In genomic region chr4:153206534-153206933, GRCh38 we compare ENCODE assay signal across 19 cellular contexts. TPM values are rescaled to one million over a fixed set of nuclear protein-coding genes. Genes with fewer than 3 reads are reported as not detected.
A peak's percentile ranks its signal among the peaks of the same experiment; 100 is the strongest.
DNase-seq lines count a peak whose midpoint lies in the region; ATAC-seq, FAIRE-seq and TF ChIP-seq lines count a peak whose summit lies in the region.
"Had no signal": no experiment of that assay in that cellular context is flagged by ENCODE, and none has a peak within 500 bp of the region (broad histone marks: within the 10 kb centered on the region; RNA-seq: fewer than 3 reads in every experiment).

No MANE protein-coding gene starts in this region.

- peak in 1 of 2 experiments; percentile 78; a peak in 1 of 3 replicates for TF ChIP-seq EP300 in H1 (IDR thresholded peaks at IDR 0.05; ENCODE audit: borderline replicate concordance in 1 of 2, low read depth in 2 of 2, low read length in 2 of 2)

- POLR2A ChIA-PET in H1 (lab: Charles Lee; ENCODE audit: partially characterized antibody): interaction anchor here (0.7 to 2.3 kb wide), 5 partner anchors 42 to 54 kb away, joined by 3 to 9 read pairs (median 4); no protein-coding TSS in a partner anchor
- POLR2A ChIA-PET in CD8-positive, alpha-beta memory T cell (lab: Charles Lee): no interaction called here
- POLR2A ChIA-PET in activated CD4-positive, alpha-beta T cell treated with anti-CD3 and anti-CD28 coated beads for 36 hours (lab: Charles Lee): no interaction called here

- no peak overlapping the region for H2BK20ac ChIP-seq in H1 (ENCODE audit: low read length)

- H4K91ac ChIP-seq in H1 (replicated peaks; ENCODE audit: insufficient read length, low read length): no peak overlapping the region

- H4K8ac ChIP-seq in H1 (ENCODE audit: extremely low read depth, insufficient read depth, low read length): no peak overlapping the region

- intact Hi-C loops in activated naive CD4-positive, alpha-beta T cell treated with anti-CD3 and anti-CD28 coated beads for 36 hours (cut with micrococcal nuclease): loop anchor here (2.0 kb wide), 1 partner anchor 54 kb away; no protein-coding TSS in a partner anchor
- intact Hi-C loops in activated CD4-positive, alpha-beta T cell treated with anti-CD3 and anti-CD28 coated beads for 36 hours (cut with DNase I, micrococcal nuclease): loop anchor here in 1 of 2 experiments (5.0 kb wide), 1 partner anchor 54 kb away; no protein-coding TSS in a partner anchor

- no peaks in the 10 kb centered on the region for H3K9me3 Mint-ChIP-seq in activated naive CD4-positive, alpha-beta T cell treated with anti-CD3 and anti-CD28 coated beads for 36 hours
- no peaks in the 10 kb centered on the region for H3K9me3 Mint-ChIP-seq in CD8-positive, alpha-beta memory T cell
- H3K9me3 Mint-ChIP-seq in activated CD4-positive, alpha-beta T cell treated with anti-CD3 and anti-CD28 coated beads for 36 hours (ENCODE audit: low read depth): no peaks in the 10 kb centered on the region
- H3K9me3 Mint-ChIP-seq: activated B cell treated with CpG ODN at 0.5 μM for 24 hours; activated naive CD4-positive, alpha-beta T cell treated with anti-CD3 and anti-CD28 coated beads, Interleukin-2, amount 10 ng/mL, durations not matched to agents 7 days and 5 days had no signal

- no peak overlapping the region for H2BK120ac ChIP-seq in H1 (replicated peaks; ENCODE audit: low read depth, low read length)

- no peak overlapping the region for H4K5ac ChIP-seq in H1 (ENCODE audit: insufficient read length, low read depth, low read length)

- H3K36me3 ChIP-seq in H1 (ENCODE audit: control insufficient read depth in 2 of 4, insufficient read depth in 4 of 4, low read length in 3 of 4) (no peaks in the 10 kb centered on the region; a peak in 1 of 8 replicates), mucosa of rectum (ENCODE audit: control insufficient read depth in 2 of 2, insufficient read depth in 2 of 2, low read length in 2 of 2) (no peaks in the 10 kb centered on the region)
- no peaks in the 10 kb centered on the region for H3K36me3 ChIP-seq in CD8-positive, alpha-beta memory T cell (ENCODE audit: insufficient read depth, low read length)
- H3K36me3 ChIP-seq: breast epithelium, thoracic aorta had no signal

- no peak for DNase-seq in activated naive CD4-positive, alpha-beta T cell treated with anti-CD3 and anti-CD28 coated beads for 36 hours
- DNase-seq in activated naive CD4-positive, alpha-beta T cell treated with anti-CD3 and anti-CD28 coated beads, Interleukin-2, amount 50 U/mL, for 16 hours: no peak
- DNase-seq in H1 (ENCODE audit: low read depth in 1 of 2, low spot score in 2 of 2) (peak in 1 of 2 experiments; percentile 73), NCI-H2107 (lab: John Stamatoyannopoulos, UW) (no peak)
- DNase-seq in CD8-positive, alpha-beta memory T cell: no peak
- DNase-seq in activated CD4-positive, alpha-beta T cell treated with anti-CD3 and anti-CD28 coated beads for 48 hours: no peak
- DNase-seq in activated CD4-positive, alpha-beta T cell treated with anti-CD3 and anti-CD28 coated beads for 36 hours: no peak
- DNase-seq: activated B cell treated with CpG ODN at 0.5 μM for 24 hours; activated naive CD4-positive, alpha-beta T cell treated with anti-CD3 and anti-CD28 coated beads, Interleukin-2, amount 10 ng/mL, durations not matched to agents 7 days and 5 days; effector CD8-positive, alpha-beta T cell; MM.1S had no signal

- H2AK5ac ChIP-seq in H1 (ENCODE audit: low read depth, low read length): peak overlapping the region; percentile 97; the same call in 1 of the 2 replicates

- no peak for TF ChIP-seq RAD21 in H1 (IDR thresholded peaks at IDR 0.05 in 1 of 2, conservative IDR thresholded peaks at IDR 0.05 in 1 of 2; ENCODE audit: low read depth in 2 of 2, low read length in 2 of 2)

- no peak for TF ChIP-seq CTCF in H1 (IDR thresholded peaks at IDR 0.05; ENCODE audit: control extremely low read depth in 1 of 3, insufficient read depth in 1 of 3, low read depth in 1 of 3, low read length in 3 of 3)

- no peaks in the 10 kb centered on the region for H3K27me3 Mint-ChIP-seq in activated naive CD4-positive, alpha-beta T cell treated with anti-CD3 and anti-CD28 coated beads for 36 hours (ENCODE audit: low read depth)
- peaks cover 0 to 23% of the 10 kb centered on the region in 2 donors for H3K27me3 Mint-ChIP-seq in CD8-positive, alpha-beta memory T cell
- H3K27me3 Mint-ChIP-seq in activated CD4-positive, alpha-beta T cell treated with anti-CD3 and anti-CD28 coated beads for 36 hours: no peaks in the 10 kb centered on the region

- no peak overlapping the region for H3K14ac ChIP-seq in H1 (ENCODE audit: insufficient read length)

- no peak overlapping the region for H2BK15ac ChIP-seq in H1 (ENCODE audit: low read length)

- H2BK12ac ChIP-seq in H1 (ENCODE audit: low read depth, low read length): peak overlapping the region; percentile 90

- H3K4me1 Mint-ChIP-seq in activated naive CD4-positive, alpha-beta T cell treated with anti-CD3 and anti-CD28 coated beads for 36 hours (ENCODE audit: low read depth): peaks cover 34% of the 10 kb centered on the region
- H3K4me1 Mint-ChIP-seq in CD8-positive, alpha-beta memory T cell: peaks cover 16 to 32% (median 24%) of the 10 kb centered on the region in 3 donors
- peaks cover 33% of the 10 kb centered on the region for H3K4me1 Mint-ChIP-seq in activated CD4-positive, alpha-beta T cell treated with anti-CD3 and anti-CD28 coated beads for 36 hours

- ATAC-seq in activated CD4-positive, alpha-beta T cell treated with anti-CD3 and anti-CD28 coated beads for 36 hours: no peak
- ATAC-seq: HepG2, sciatic nerve had no signal

- no peaks in the 10 kb centered on the region for H4K20me1 ChIP-seq in H1 (replicated peaks in 1 of 2; ENCODE audit: control insufficient read depth in 1 of 2, insufficient read depth in 2 of 2, low read length in 2 of 2)

- H2BK5ac ChIP-seq in H1 (ENCODE audit: low read depth, low read length): peak overlapping the region; percentile 80; the same call in 1 of the 2 replicates

- H3K27ac ChIP-seq in H1 (ENCODE audit: low read depth, low read length): no peak overlapping the region
- peak overlapping the region; percentile 89 to 97 for H3K27ac ChIP-seq in mucosa of rectum (ENCODE audit: low read depth in 2 of 2, low read length in 2 of 2)
- no peak overlapping the region for H3K27ac ChIP-seq in CD8-positive, alpha-beta memory T cell (ENCODE audit: low read depth, low read length)
- H3K27ac ChIP-seq: breast epithelium, C4-2B, thoracic aorta had no signal

- no peak overlapping the region for H3K4ac ChIP-seq in H1 (replicated peaks; ENCODE audit: insufficient read length, low read depth, low read length)

- no peak overlapping the region for H3K56ac ChIP-seq in H1 (replicated peaks; ENCODE audit: insufficient read length, low read depth, low read length)

- 10% methylated on average over 5 of the region's 5 CpGs; no CpG with 5 or more reads in 1 of the 2 experiments for WGBS in H1 (ENCODE audit: extremely low coverage in 1 of 2, insufficient coverage in 1 of 2, insufficient read length in 1 of 2, insufficient replicate concordance in 2 of 2, low coverage in 1 of 2, low lambda C conversion rate in 2 of 2, missing lambda C conversion rate in 1 of 2), 2 experiments

- H3K23me2 ChIP-seq in H1 (ENCODE audit: low read depth, low read length): peaks cover 11% of the 10 kb centered on the region

- peaks cover 2% of the 10 kb centered on the region for H3K79me1 ChIP-seq in H1 (ENCODE audit: low read depth, low read length)

- H3K4me2 ChIP-seq in H1 (ENCODE audit: insufficient read depth in 1 of 2, low read depth in 2 of 2, low read length in 2 of 2): peak overlapping the region; percentile 91 to 95

- no peak for TF ChIP-seq POLR2A in H1 (IDR thresholded peaks at IDR 0.05; ENCODE audit: control extremely low read depth in 1 of 2, low read depth in 2 of 2, low read length in 2 of 2)

- no peak overlapping the region for H2AFZ ChIP-seq in H1 (ENCODE audit: low read length)

- peak overlapping the region; percentile 6 for H3K27ac Mint-ChIP-seq in activated naive CD4-positive, alpha-beta T cell treated with anti-CD3 and anti-CD28 coated beads for 36 hours
- H3K27ac Mint-ChIP-seq in CD8-positive, alpha-beta memory T cell: no peak overlapping the region
- H3K27ac Mint-ChIP-seq in activated CD4-positive, alpha-beta T cell treated with anti-CD3 and anti-CD28 coated beads for 36 hours: no peak overlapping the region
- H3K27ac Mint-ChIP-seq: activated B cell treated with CpG ODN at 0.5 μM for 24 hours; activated naive CD4-positive, alpha-beta T cell treated with anti-CD3 and anti-CD28 coated beads, Interleukin-2, amount 10 ng/mL, durations not matched to agents 7 days and 5 days had no signal

- CTCF ChIA-PET in activated naive CD4-positive, alpha-beta T cell treated with anti-CD3 and anti-CD28 coated beads for 36 hours (lab: Charles Lee): interaction anchor here (1.3 kb wide), 1 partner anchor 112 kb away, joined by 4 read pairs; no protein-coding TSS in a partner anchor
- CTCF ChIA-PET in H1 (lab: Charles Lee; ENCODE audit: partially characterized antibody): interaction anchor here (0.6 to 4.8 kb wide), 10 partner anchors 13 to 112 kb away, joined by 3 to 25 read pairs (median 6); no protein-coding TSS in a partner anchor
- CTCF ChIA-PET in CD8-positive, alpha-beta memory T cell (lab: Charles Lee): no interaction called here
- CTCF ChIA-PET in activated CD4-positive, alpha-beta T cell treated with anti-CD3 and anti-CD28 coated beads for 36 hours (lab: Charles Lee): no interaction called here

- no peaks in the 10 kb centered on the region; a peak in 1 of 7 replicates for H3K27me3 ChIP-seq in H1 (replicated peaks in 1 of 4; ENCODE audit: control insufficient read depth in 3 of 4, extremely low read depth in 1 of 4, insufficient read depth in 3 of 4, low read length in 3 of 4)
- no peaks in the 10 kb centered on the region for H3K27me3 ChIP-seq in mucosa of rectum (ENCODE audit: control insufficient read depth in 2 of 2, insufficient read depth in 2 of 2, low read length in 2 of 2)
- no peaks in the 10 kb centered on the region for H3K27me3 ChIP-seq in CD8-positive, alpha-beta memory T cell (ENCODE audit: insufficient read depth, low read length, poor library complexity, severe bottlenecking)
- H3K27me3 ChIP-seq: breast epithelium had no signal

- H3K4me3 ChIP-seq in H1 (ENCODE audit: extremely low read depth in 1 of 4, insufficient read depth in 2 of 4, low read depth in 3 of 4, low read length in 4 of 4) (peak overlapping the region in 2 of 4 experiments; percentile 1 to 58; a peak in 5 of 8 replicates), mucosa of rectum (ENCODE audit: low read length in 2 of 2) (peak overlapping the region; percentile 78 to 81)
- H3K4me3 ChIP-seq in CD8-positive, alpha-beta memory T cell (ENCODE audit: low read length): no peak overlapping the region
- H3K4me3 ChIP-seq: breast epithelium, thoracic aorta had no signal

- no peak overlapping the region for H3K4me3 Mint-ChIP-seq in activated naive CD4-positive, alpha-beta T cell treated with anti-CD3 and anti-CD28 coated beads for 36 hours
- peak overlapping the region in 1 of 7 donors; percentile 63 for H3K4me3 Mint-ChIP-seq in CD8-positive, alpha-beta memory T cell
- no peak overlapping the region for H3K4me3 Mint-ChIP-seq in activated CD4-positive, alpha-beta T cell treated with anti-CD3 and anti-CD28 coated beads for 36 hours
- H3K4me3 Mint-ChIP-seq: activated B cell treated with CpG ODN at 0.5 μM for 24 hours; activated naive CD4-positive, alpha-beta T cell treated with anti-CD3 and anti-CD28 coated beads, Interleukin-2, amount 10 ng/mL, durations not matched to agents 7 days and 5 days had no signal

- peaks cover 0 to 4% of the 10 kb centered on the region in 2 experiments; a peak in 2 of 4 replicates for H3K79me2 ChIP-seq in H1 (ENCODE audit: control insufficient read depth in 1 of 2, insufficient read depth in 2 of 2, low read length in 2 of 2)

- H3K4me1 ChIP-seq in H1 (replicated peaks in 1 of 4; ENCODE audit: control insufficient read depth in 3 of 4, insufficient read depth in 4 of 4, low read length in 3 of 4): peaks cover 9 to 35% (median 24%) of the 10 kb centered on the region in 4 experiments
- H3K4me1 ChIP-seq in mucosa of rectum (ENCODE audit: control insufficient read depth in 2 of 2, insufficient read depth in 2 of 2, low read length in 2 of 2): peaks cover 8 to 52% of the 10 kb centered on the region in 2 donors
- peaks cover 22% of the 10 kb centered on the region for H3K4me1 ChIP-seq in CD8-positive, alpha-beta memory T cell (ENCODE audit: insufficient read depth, low read length)
- H3K4me1 ChIP-seq: breast epithelium had no signal

- no peak overlapping the region; a peak in 1 of 7 replicates for H3K9ac ChIP-seq in H1 (replicated peaks in 1 of 4; ENCODE audit: extremely low read depth in 1 of 4, low read depth in 3 of 4, low read length in 3 of 4)
- peak overlapping the region; percentile 76 to 91 for H3K9ac ChIP-seq in mucosa of rectum (ENCODE audit: low read depth in 1 of 2, low read length in 2 of 2)

- no peak overlapping the region for H3K23ac ChIP-seq in H1 (ENCODE audit: insufficient read length)

- peak; percentile 95 for FAIRE-seq in H1 (lab: Jason Lieb, UNC)
- FAIRE-seq: A204.1, HepG2, RCC 7860 had no signal

- H3K9me3 ChIP-seq in H1 (ENCODE audit: insufficient read depth in 2 of 2, low read depth in 1 of 2, low read length in 1 of 2) (no peaks in the 10 kb centered on the region), mucosa of rectum (ENCODE audit: control insufficient read depth in 2 of 2, low read length in 2 of 2) (no peaks in the 10 kb centered on the region)
- H3K9me3 ChIP-seq in CD8-positive, alpha-beta memory T cell (ENCODE audit: low read length): no peaks in the 10 kb centered on the region
- H3K9me3 ChIP-seq: breast epithelium, thoracic aorta had no signal

- 0 out of 2 replicates have a peak overlapping the region, but pooled peaks have one; percentile 40 for H3K18ac ChIP-seq in H1 (ENCODE audit: extremely low read depth, low read length)

- no peaks in the 10 kb centered on the region for H3K36me3 Mint-ChIP-seq in activated naive CD4-positive, alpha-beta T cell treated with anti-CD3 and anti-CD28 coated beads for 36 hours (ENCODE audit: low read depth)
- no peaks in the 10 kb centered on the region for H3K36me3 Mint-ChIP-seq in CD8-positive, alpha-beta memory T cell
- H3K36me3 Mint-ChIP-seq in activated CD4-positive, alpha-beta T cell treated with anti-CD3 and anti-CD28 coated beads for 36 hours (ENCODE audit: low read depth): no peaks in the 10 kb centered on the region
- H3K36me3 Mint-ChIP-seq: activated naive CD4-positive, alpha-beta T cell treated with anti-CD3 and anti-CD28 coated beads, Interleukin-2, amount 10 ng/mL, durations not matched to agents 7 days and 5 days had no signal

RNA-seq across cellular contexts. Expression of gene TRIM2, which starts 2.3 kb away (rescaled TPM):
- 1 to 10 TPM; 3.8 to 4.2 TPM for total RNA-seq in activated naive CD4-positive, alpha-beta T cell treated with anti-CD3 and anti-CD28 coated beads for 36 hours
- total RNA-seq in H1 (2021; fragmentation: NEBNext Ultra II Directional; extraction: Animal tissue kit (Norgen Biotek cat#: 25700)): 58.1 and 59.8 TPM in 2 replicates
- polyA plus RNA-seq in H1 (2011; rRNA removed): 30.8 and 34.0 TPM in 2 replicates
- polyA plus RNA-seq in H1 (2011; cell fraction: cytosol; rRNA removed): 30.1 TPM
- polyA plus RNA-seq in H1 (2011; cell fraction: nucleus; rRNA removed): 51.4 TPM
- polyA plus RNA-seq in H1 (2012, experiment 1 of 2): 25.9 to 40.1 TPM (median 35.7 TPM) in 4 replicates
- polyA plus RNA-seq in H1 (2012, experiment 2 of 2): 7.1 TPM
- 20.5 TPM for polyA plus RNA-seq in H1 (2013, experiment 1 of 2)
- 17.9 TPM for polyA plus RNA-seq in H1 (2013, experiment 2 of 2)
- 196 and 248 TPM in 2 replicates for polyA minus RNA-seq in H1 (2011; rRNA and poly(A)+ RNA removed)
- polyA minus RNA-seq in H1 (2011; cell fraction: cytosol; rRNA and poly(A)+ RNA removed): 78.7 TPM
- polyA minus RNA-seq in H1 (2011; cell fraction: nucleus; rRNA and poly(A)+ RNA removed): 117 TPM
- total RNA-seq in CD8-positive, alpha-beta memory T cell: under 1 TPM; 0.24 to 0.29 TPM
- polyA plus RNA-seq in CD8-positive, alpha-beta memory T cell: 1.5 TPM
- total RNA-seq in activated CD4-positive, alpha-beta T cell treated with anti-CD3 and anti-CD28 coated beads for 36 hours: 1 to 10 TPM; 1.0 to 1.6 TPM

Comparison
In these comparisons a context has a peak if more than half of its experiments do, and no peak if none do; other contexts are left out.
1. H3K27ac ChIP-seq: peak in mucosa of rectum (2 of 2); none in H1 (single experiment) and CD8-positive, alpha-beta memory T cell (single experiment).
2. H3K9ac ChIP-seq: peak in mucosa of rectum (2 of 2); none in H1 (0 of 4).
3. RNA of gene TRIM2, which starts 2.3 kb away (total RNA-seq): 58.1 to 59.8 TPM in H1; 3.8 to 4.2 TPM in activated naive CD4-positive, alpha-beta T cell treated with anti-CD3 and anti-CD28 coated beads for 36 hours, 1.0 to 1.6 TPM in activated CD4-positive, alpha-beta T cell treated with anti-CD3 and anti-CD28 coated beads for 36 hours and 0.24 to 0.29 TPM in CD8-positive, alpha-beta memory T cell; every median in the first group is over 10 times any median in the second.
4. CTCF ChIA-PET loops: an anchor here in activated naive CD4-positive, alpha-beta T cell treated with anti-CD3 and anti-CD28 coated beads for 36 hours (1.3 kb wide) and H1 (0.6 to 4.8 kb wide); none called in CD8-positive, alpha-beta memory T cell and activated CD4-positive, alpha-beta T cell treated with anti-CD3 and anti-CD28 coated beads for 36 hours.